ENCODE assay signal across 1 cellular context in genomic region chr16:68719993-68720489, GRCh38.
TF ChIP-seq lines count a peak whose summit lies in the region.

No MANE protein-coding gene starts in this region.

TF ChIP-seq in GM12878, 131 proteins besides CTCF, POLR2A, EP300 and RAD21 (continued from another document):
- TF ChIP-seq, protein P1, sequence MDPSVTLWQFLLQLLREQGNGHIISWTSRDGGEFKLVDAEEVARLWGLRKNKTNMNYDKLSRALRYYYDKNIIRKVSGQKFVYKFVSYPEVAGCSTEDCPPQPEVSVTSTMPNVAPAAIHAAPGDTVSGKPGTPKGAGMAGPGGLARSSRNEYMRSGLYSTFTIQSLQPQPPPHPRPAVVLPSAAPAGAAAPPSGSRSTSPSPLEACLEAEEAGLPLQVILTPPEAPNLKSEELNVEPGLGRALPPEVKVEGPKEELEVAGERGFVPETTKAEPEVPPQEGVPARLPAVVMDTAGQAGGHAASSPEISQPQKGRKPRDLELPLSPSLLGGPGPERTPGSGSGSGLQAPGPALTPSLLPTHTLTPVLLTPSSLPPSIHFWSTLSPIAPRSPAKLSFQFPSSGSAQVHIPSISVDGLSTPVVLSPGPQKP (IDR thresholded peaks at IDR 0.05; ENCODE audit: low read depth, low read length), result no peak
- TF ChIP-seq ZNF274 (IDR thresholded peaks at IDR 0.05; ENCODE audit: insufficient read depth, insufficient read length), result no peak
- peak in 1 of 2 experiments; percentile 10; a peak in 1 of 4 replicates for TF ChIP-seq BHLHE40 (IDR thresholded peaks at IDR 0.05; ENCODE audit: borderline replicate concordance in 1 of 2, low read depth in 2 of 2, low read length in 1 of 2)
- no peak for TF ChIP-seq RFX5 (IDR thresholded peaks at IDR 0.05; ENCODE audit: low read depth, low read length)
- TF ChIP-seq FOXM1 (IDR thresholded peaks at IDR 0.05; ENCODE audit: low read depth, low read length), result peak; percentile 80; the same call in 1 of the 2 replicates
- peak; percentile 72 for TF ChIP-seq RUNX3 (IDR thresholded peaks at IDR 0.05; ENCODE audit: low read length)
- TF ChIP-seq ZNF207 (IDR thresholded peaks at IDR 0.05; ENCODE audit: borderline replicate concordance), result 0 out of 2 replicates have a peak, but pooled peaks have one; percentile 40
- no peak for TF ChIP-seq STAT1 (conservative IDR thresholded peaks at IDR 0.05)
- no peak for TF ChIP-seq NR2C2 (IDR thresholded peaks at IDR 0.05; ENCODE audit: borderline replicate concordance, control insufficient read depth, insufficient read length, low read depth)
- peak; percentile 79 for TF ChIP-seq RELA (IDR thresholded peaks at IDR 0.05; ENCODE audit: borderline replicate concordance, partially characterized antibody)
- TF ChIP-seq POLR2AphosphoS5 (IDR thresholded peaks at IDR 0.05; ENCODE audit: low read length), result no peak
- TF ChIP-seq STAT3 (IDR thresholded peaks at IDR 0.05; ENCODE audit: low read depth, low read length), result no peak
- TF ChIP-seq PAX5 (IDR thresholded peaks at IDR 0.05; ENCODE audit: borderline replicate concordance, low read depth, low read length), result 0 out of 2 replicates have a peak, but pooled peaks have one; percentile 2
- peak; percentile 76 for TF ChIP-seq SKIL (IDR thresholded peaks at IDR 0.05; ENCODE audit: low read depth, poor library complexity, severe bottlenecking)
- TF ChIP-seq, protein P2, sequence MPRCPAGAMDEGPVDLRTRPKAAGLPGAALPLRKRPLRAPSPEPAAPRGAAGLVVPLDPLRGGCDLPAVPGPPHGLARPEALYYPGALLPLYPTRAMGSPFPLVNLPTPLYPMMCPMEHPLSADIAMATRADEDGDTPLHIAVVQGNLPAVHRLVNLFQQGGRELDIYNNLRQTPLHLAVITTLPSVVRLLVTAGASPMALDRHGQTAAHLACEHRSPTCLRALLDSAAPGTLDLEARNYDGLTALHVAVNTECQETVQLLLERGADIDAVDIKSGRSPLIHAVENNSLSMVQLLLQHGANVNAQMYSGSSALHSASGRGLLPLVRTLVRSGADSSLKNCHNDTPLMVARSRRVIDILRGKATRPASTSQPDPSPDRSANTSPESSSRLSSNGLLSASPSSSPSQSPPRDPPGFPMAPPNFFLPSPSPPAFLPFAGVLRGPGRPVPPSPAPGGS (IDR thresholded peaks at IDR 0.05; ENCODE audit: borderline replicate concordance, insufficient read depth, low read depth, low read length, poor library complexity, severe bottlenecking), result peak; percentile 86
- TF ChIP-seq EGR1 (IDR thresholded peaks at IDR 0.05; ENCODE audit: borderline replicate concordance in 1 of 2, low read depth in 2 of 2, low read length in 2 of 2), result no peak
- peak; percentile 83 for TF ChIP-seq NFIC (IDR thresholded peaks at IDR 0.05; ENCODE audit: low read depth, low read length)
- TF ChIP-seq EED (IDR thresholded peaks at IDR 0.05; ENCODE audit: low read depth), result peak; percentile 65; the same call in 1 of the 2 replicates
- TF ChIP-seq PKNOX1 (IDR thresholded peaks at IDR 0.05), result peak; percentile 72
- 0 out of 2 replicates have a peak, but pooled peaks have one; percentile 17 for TF ChIP-seq BACH1 (IDR thresholded peaks at IDR 0.05; ENCODE audit: borderline replicate concordance)
- peak; percentile 73 for TF ChIP-seq ZNF217 (IDR thresholded peaks at IDR 0.05)
- no peak for TF ChIP-seq SREBF2 (IDR thresholded peaks at IDR 0.05; ENCODE audit: low read length)
- no peak for TF ChIP-seq KLF5 (IDR thresholded peaks at IDR 0.05; ENCODE audit: partially characterized antibody)
- no peak for TF ChIP-seq SIN3A (IDR thresholded peaks at IDR 0.05; ENCODE audit: low read depth, low read length)
- TF ChIP-seq, protein P3, sequence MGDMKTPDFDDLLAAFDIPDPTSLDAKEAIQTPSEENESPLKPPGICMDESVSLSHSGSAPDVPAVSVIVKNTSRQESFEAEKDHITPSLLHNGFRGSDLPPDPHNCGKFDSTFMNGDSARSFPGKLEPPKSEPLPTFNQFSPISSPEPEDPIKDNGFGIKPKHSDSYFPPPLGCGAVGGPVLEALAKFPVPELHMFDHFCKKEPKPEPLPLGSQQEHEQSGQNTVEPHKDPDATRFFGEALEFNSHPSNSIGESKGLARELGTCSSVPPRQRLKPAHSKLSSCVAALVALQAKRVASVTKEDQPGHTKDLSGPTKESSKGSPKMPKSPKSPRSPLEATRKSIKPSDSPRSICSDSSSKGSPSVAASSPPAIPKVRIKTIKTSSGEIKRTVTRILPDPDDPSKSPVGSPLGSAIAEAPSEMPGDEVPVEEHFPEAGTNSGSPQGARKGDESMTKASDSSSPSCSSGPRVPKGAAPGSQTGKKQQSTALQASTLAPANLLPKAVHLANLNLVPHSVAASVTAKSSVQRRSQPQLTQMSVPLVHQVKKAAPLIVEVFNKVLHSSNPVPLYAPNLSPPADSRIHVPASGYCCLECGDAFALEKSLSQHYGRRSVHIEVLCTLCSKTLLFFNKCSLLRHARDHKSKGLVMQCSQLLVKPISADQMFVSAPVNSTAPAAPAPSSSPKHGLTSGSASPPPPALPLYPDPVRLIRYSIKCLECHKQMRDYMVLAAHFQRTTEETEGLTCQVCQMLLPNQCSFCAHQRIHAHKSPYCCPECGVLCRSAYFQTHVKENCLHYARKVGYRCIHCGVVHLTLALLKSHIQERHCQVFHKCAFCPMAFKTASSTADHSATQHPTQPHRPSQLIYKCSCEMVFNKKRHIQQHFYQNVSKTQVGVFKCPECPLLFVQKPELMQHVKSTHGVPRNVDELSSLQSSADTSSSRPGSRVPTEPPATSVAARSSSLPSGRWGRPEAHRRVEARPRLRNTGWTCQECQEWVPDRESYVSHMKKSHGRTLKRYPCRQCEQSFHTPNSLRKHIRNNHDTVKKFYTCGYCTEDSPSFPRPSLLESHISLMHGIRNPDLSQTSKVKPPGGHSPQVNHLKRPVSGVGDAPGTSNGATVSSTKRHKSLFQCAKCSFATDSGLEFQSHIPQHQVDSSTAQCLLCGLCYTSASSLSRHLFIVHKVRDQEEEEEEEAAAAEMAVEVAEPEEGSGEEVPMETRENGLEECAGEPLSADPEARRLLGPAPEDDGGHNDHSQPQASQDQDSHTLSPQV (IDR thresholded peaks at IDR 0.05), result no peak
- TF ChIP-seq YBX1 (IDR thresholded peaks at IDR 0.05), result no peak
- TF ChIP-seq NFXL1 (IDR thresholded peaks at IDR 0.05; ENCODE audit: borderline replicate concordance), result no peak
- TF ChIP-seq SP1 (IDR thresholded peaks at IDR 0.05; ENCODE audit: low read depth, low read length), result peak; percentile 43
- no peak for TF ChIP-seq TBL1XR1 (IDR thresholded peaks at IDR 0.05; ENCODE audit: low read depth, low read length)
- no peak for TF ChIP-seq ASH2L (IDR thresholded peaks at IDR 0.05; ENCODE audit: borderline replicate concordance, low read depth)
- TF ChIP-seq, protein P4, sequence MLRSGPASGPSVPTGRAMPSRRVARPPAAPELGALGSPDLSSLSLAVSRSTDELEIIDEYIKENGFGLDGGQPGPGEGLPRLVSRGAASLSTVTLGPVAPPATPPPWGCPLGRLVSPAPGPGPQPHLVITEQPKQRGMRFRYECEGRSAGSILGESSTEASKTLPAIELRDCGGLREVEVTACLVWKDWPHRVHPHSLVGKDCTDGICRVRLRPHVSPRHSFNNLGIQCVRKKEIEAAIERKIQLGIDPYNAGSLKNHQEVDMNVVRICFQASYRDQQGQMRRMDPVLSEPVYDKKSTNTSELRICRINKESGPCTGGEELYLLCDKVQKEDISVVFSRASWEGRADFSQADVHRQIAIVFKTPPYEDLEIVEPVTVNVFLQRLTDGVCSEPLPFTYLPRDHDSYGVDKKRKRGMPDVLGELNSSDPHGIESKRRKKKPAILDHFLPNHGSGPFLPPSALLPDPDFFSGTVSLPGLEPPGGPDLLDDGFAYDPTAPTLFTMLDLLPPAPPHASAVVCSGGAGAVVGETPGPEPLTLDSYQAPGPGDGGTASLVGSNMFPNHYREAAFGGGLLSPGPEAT (IDR thresholded peaks at IDR 0.05; ENCODE audit: low read depth), result peak; percentile 71
- peak; percentile 48 for TF ChIP-seq MEF2B (IDR thresholded peaks at IDR 0.05; ENCODE audit: partially characterized antibody, poor library complexity, severe bottlenecking)
- TF ChIP-seq ZNF687 (IDR thresholded peaks at IDR 0.05), result no peak
